21 cellular contexts compared by ENCODE assay signal in genomic region chr15:48313216-48313615, GRCh38.
"Had no signal": no experiment of that assay in that cellular context is flagged by ENCODE, and none has a peak within 500 bp of the region (broad histone marks: within the 10 kb centered on the region; RNA-seq: fewer than 3 reads in every experiment).

No MANE protein-coding gene starts in this region.

- H3K4me3 ChIP-seq: esophagus squamous epithelium, hepatocyte, lung, neural progenitor cell, pancreas had no signal

- H2AFZ ChIP-seq: hepatocyte, neural progenitor cell had no signal

- H3K9me3 Mint-ChIP-seq: dendritic cell treated with granulocyte-macrophage colony-stimulating factor and Interleukin-4, amounts not matched to agents 40 ng/mL and 50 ng/mL, for 4 days; natural killer cell treated with Interleukin-12 subunit alpha and Interleukin-12 subunit beta and Interleukin-15 and Interleukin-18, amount 100 ng/mL, for 72 hours had no signal

- H3K27ac ChIP-seq: esophagus squamous epithelium, hepatocyte, neural progenitor cell, pancreas had no signal

- H3K36me3 ChIP-seq: esophagus squamous epithelium, neural progenitor cell, pancreas had no signal

- H3K9me3 ChIP-seq: esophagus squamous epithelium, pancreas had no signal

- H3K9ac ChIP-seq: neural progenitor cell had no signal

- H3K79me2 ChIP-seq: hepatocyte had no signal

- H3K27ac Mint-ChIP-seq: dendritic cell treated with granulocyte-macrophage colony-stimulating factor and Interleukin-4, amounts not matched to agents 40 ng/mL and 50 ng/mL, for 4 days; natural killer cell treated with Interleukin-12 subunit alpha and Interleukin-12 subunit beta and Interleukin-15 and Interleukin-18, amount 100 ng/mL, for 72 hours; neural progenitor cell; progenitor cell of endocrine pancreas had no signal

- FAIRE-seq: kidney, pancreas, small intestine had no signal

- H3K36me3 Mint-ChIP-seq: natural killer cell treated with Interleukin-12 subunit alpha and Interleukin-12 subunit beta and Interleukin-15 and Interleukin-18, amount 100 ng/mL, for 72 hours had no signal

- H3K4me3 Mint-ChIP-seq: dendritic cell treated with granulocyte-macrophage colony-stimulating factor and Interleukin-4, amounts not matched to agents 40 ng/mL and 50 ng/mL, for 4 days; natural killer cell treated with Interleukin-12 subunit alpha and Interleukin-12 subunit beta and Interleukin-15 and Interleukin-18, amount 100 ng/mL, for 72 hours; neural progenitor cell had no signal

- H3K27me3 ChIP-seq: esophagus squamous epithelium, hepatocyte, neural progenitor cell, pancreas had no signal

- DNase-seq: esophagus squamous epithelium; foreskin melanocyte; head of caudate nucleus; kidney; left cardiac atrium; left ventricle myocardium superior; mesenchymal stem cell; midbrain; occipital lobe; pancreas; right cardiac atrium; small intestine; stimulated activated CD4-positive, alpha-beta T cell treated with anti-CD3 and anti-CD28 coated beads, Interleukin-12 subunit alpha, Interleukin-12 subunit beta, amount 100 ng/mL, for 4 hours; stimulated activated naive CD4-positive, alpha-beta T cell treated with Interleukin-2 at 50 U/mL for 16 hours; trophoblast cell had no signal

- ATAC-seq: left cardiac atrium, left ventricle myocardium superior, pancreas, right cardiac atrium had no signal

- H3K27me3 Mint-ChIP-seq: dendritic cell treated with granulocyte-macrophage colony-stimulating factor and Interleukin-4, amounts not matched to agents 40 ng/mL and 50 ng/mL, for 4 days; progenitor cell of endocrine pancreas had no signal

- H3K4me1 ChIP-seq: esophagus squamous epithelium, pancreas had no signal

- H3K4me2 ChIP-seq: hepatocyte, neural progenitor cell had no signal
